In the genomic region with DNA sequence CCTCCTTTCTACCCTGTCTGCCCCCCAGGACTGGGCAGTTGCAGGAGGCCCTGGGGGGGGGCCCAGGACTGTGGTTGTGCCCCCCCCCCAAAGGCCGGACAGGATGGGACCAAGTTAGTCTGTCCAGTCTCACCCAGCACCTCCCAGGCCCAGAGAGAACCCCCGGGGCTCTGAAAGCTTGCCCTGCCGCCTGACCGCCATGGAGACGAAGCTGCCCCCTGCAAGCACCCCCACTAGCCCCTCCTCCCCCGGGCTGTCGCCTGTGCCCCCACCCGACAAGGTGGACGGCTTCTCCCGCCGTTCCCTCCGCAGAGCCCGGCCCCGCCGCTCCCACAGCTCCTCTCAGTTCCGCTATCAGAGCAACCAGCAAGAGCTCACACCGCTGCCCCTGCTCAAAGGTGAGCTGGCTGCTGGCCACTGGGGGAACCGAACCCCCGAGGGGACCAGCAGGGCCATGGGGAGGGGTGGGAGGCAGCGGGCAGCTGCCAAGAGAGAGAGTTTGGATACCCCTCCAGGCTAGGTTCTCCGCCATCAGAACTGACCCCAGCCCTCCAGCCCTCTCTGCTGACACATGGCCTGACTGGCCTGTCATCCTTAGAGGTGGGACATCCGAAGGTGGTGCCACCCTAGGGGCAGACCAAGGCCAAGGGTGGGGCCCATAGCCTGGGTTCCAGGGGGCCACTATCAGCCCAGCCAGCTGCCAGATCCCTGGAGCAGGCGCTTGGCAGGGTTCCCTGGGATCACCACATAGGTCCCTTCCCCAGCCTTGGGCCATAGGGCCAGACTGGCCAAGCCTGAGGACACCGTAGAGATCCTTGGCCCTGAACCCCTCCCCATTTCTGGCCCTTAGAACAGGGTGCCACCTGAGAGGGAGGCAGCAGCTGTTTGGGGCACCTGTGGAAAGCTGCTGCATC, we compare ENCODE assay signal across 9 cellular contexts. TPM values are rescaled to one million over a fixed set of nuclear protein-coding genes. Genes with fewer than 3 reads are reported as not detected.
DNase-seq lines count a peak whose midpoint lies in the region; ATAC-seq and TF ChIP-seq lines count a peak whose summit lies in the region.
"Had no signal": no experiment of that assay in that cellular context is flagged by ENCODE, and none has a peak within 500 bp of the region (broad histone marks: within the 10 kb centered on the region; RNA-seq: fewer than 3 reads in every experiment).

No MANE protein-coding gene starts in this region.

- H3K4me1 ChIP-seq in mesenchymal stem cell (ENCODE audit: control insufficient read depth, insufficient read depth, low read depth, low read length) = peaks cover 21% of the 10 kb centered on the region
- H3K4me1 ChIP-seq in upper lobe of left lung = peaks cover 14 to 37% (median 25%) of the 10 kb centered on the region in 4 donors

- no peak overlapping the region for H4K91ac ChIP-seq in mesenchymal stem cell (ENCODE audit: low read length)

- no peak overlapping the region for H3K23ac ChIP-seq in mesenchymal stem cell (ENCODE audit: low read length in 2 of 2)

- no peaks in the 10 kb centered on the region for H3K27me3 ChIP-seq in brain microvascular endothelial cell (replicated peaks)
- H3K27me3 ChIP-seq in mesenchymal stem cell (ENCODE audit: control insufficient read depth in 1 of 2, insufficient read depth in 1 of 2, low read length in 2 of 2) = no peaks in the 10 kb centered on the region
- no peaks in the 10 kb centered on the region for H3K27me3 ChIP-seq in upper lobe of left lung

- H3K27ac ChIP-seq in brain microvascular endothelial cell (no peak overlapping the region), mesenchymal stem cell (ENCODE audit: low read length, poor library complexity, severe bottlenecking) (no peak overlapping the region), upper lobe of left lung (peak overlapping the region in 2 of 4 donors; percentile 54 to 98)

- H3K36me3 ChIP-seq in brain microvascular endothelial cell (replicated peaks) (peaks cover 29% of the 10 kb centered on the region), mesenchymal stem cell (ENCODE audit: control insufficient read depth in 1 of 2, insufficient read depth in 2 of 2, low read depth in 1 of 2, low read length in 2 of 2) (peaks cover 33 to 39% of the 10 kb centered on the region in 2 experiments), upper lobe of left lung (peaks cover 7 to 38% (median 28%) of the 10 kb centered on the region in 4 donors)

- no peaks in the 10 kb centered on the region for H3K27me3 Mint-ChIP-seq in activated naive CD4-positive, alpha-beta T cell treated with anti-CD3 and anti-CD28 coated beads, Interleukin-2, amount 50 U/mL, for 24 hours

- no peak for ATAC-seq in upper lobe of left lung (ENCODE audit: low FRiP score in 2 of 2)

- no peak overlapping the region for H3K18ac ChIP-seq in mesenchymal stem cell (ENCODE audit: low read depth in 1 of 2, low read length in 2 of 2)

- H3K4ac ChIP-seq in mesenchymal stem cell (ENCODE audit: low read depth in 1 of 2, low read length in 2 of 2) = no peak overlapping the region

- no peaks in the 10 kb centered on the region for H3K9me3 Mint-ChIP-seq in activated naive CD4-positive, alpha-beta T cell treated with anti-CD3 and anti-CD28 coated beads, Interleukin-2, amount 50 U/mL, for 24 hours

- peaks cover 2% of the 10 kb centered on the region for H3K36me3 Mint-ChIP-seq in activated naive CD4-positive, alpha-beta T cell treated with anti-CD3 and anti-CD28 coated beads, Interleukin-2, amount 50 U/mL, for 24 hours

- peak overlapping the region; percentile 94 for H3K4me2 ChIP-seq in mesenchymal stem cell (ENCODE audit: low read length, poor library complexity, severe bottlenecking)

- no peak overlapping the region for H3K27ac Mint-ChIP-seq in activated naive CD4-positive, alpha-beta T cell treated with anti-CD3 and anti-CD28 coated beads, Interleukin-2, amount 50 U/mL, for 24 hours

- peak overlapping the region; percentile 94 for H3K9ac ChIP-seq in mesenchymal stem cell (ENCODE audit: low read length)

- no peak overlapping the region for H2BK15ac ChIP-seq in mesenchymal stem cell (ENCODE audit: low read depth, poor library complexity, severe bottlenecking)

- H3K14ac ChIP-seq in mesenchymal stem cell (ENCODE audit: low read length in 2 of 2) = no peak overlapping the region

- TF ChIP-seq CTCF in brain microvascular endothelial cell (IDR thresholded peaks at IDR 0.05; ENCODE audit: low read depth, low read length, missing control alignments) (no peak), upper lobe of left lung (IDR thresholded peaks at IDR 0.05) (no peak)

- H3K79me1 ChIP-seq in mesenchymal stem cell (replicated peaks; ENCODE audit: low read length, poor library complexity, severe bottlenecking) = peaks cover 16% of the 10 kb centered on the region

- no peak for DNase-seq in activated naive CD4-positive, alpha-beta T cell treated with anti-CD3 and anti-CD28 coated beads, Interleukin-2, amount 50 U/mL, for 16 hours
- DNase-seq in brain microvascular endothelial cell = no peak
- DNase-seq in mesenchymal stem cell = no peak
- DNase-seq in upper lobe of left lung = peak in 1 of 2 donors; percentile 82
- DNase-seq in NCI-H2029 treated with DMSO at 0.1 percent for 48 hours (lab: John Stamatoyannopoulos, UW) = no peak
- no peak for DNase-seq in mucosa of gallbladder (ENCODE audit: low spot score)
- no peak for DNase-seq in inferior parietal cortex (ENCODE audit: extremely low spot score)

- no peak overlapping the region for H4K8ac ChIP-seq in mesenchymal stem cell (ENCODE audit: low read length)

- in situ Hi-C loops in brain microvascular endothelial cell (cut with HindIII; ENCODE audit: low pct_ligation_motif_present, low sequenced_read_pairs) = no loop called here

- H2BK5ac ChIP-seq in mesenchymal stem cell (ENCODE audit: low read depth, low read length, poor library complexity, severe bottlenecking) = no peak overlapping the region

- no peak overlapping the region for H2AK5ac ChIP-seq in mesenchymal stem cell (ENCODE audit: low read length, severe bottlenecking)

- H3K9me3 ChIP-seq in mesenchymal stem cell (ENCODE audit: control insufficient read depth, low read length) (no peaks in the 10 kb centered on the region), upper lobe of left lung (no peaks in the 10 kb centered on the region)

- no peak for TF ChIP-seq POLR2A in upper lobe of left lung (IDR thresholded peaks at IDR 0.05)

- no peak overlapping the region for H2BK12ac ChIP-seq in mesenchymal stem cell (ENCODE audit: low read length in 2 of 2)

- no peak for TF ChIP-seq EP300 in upper lobe of left lung (IDR thresholded peaks at IDR 0.05)

- H3K4me1 Mint-ChIP-seq in activated naive CD4-positive, alpha-beta T cell treated with anti-CD3 and anti-CD28 coated beads, Interleukin-2, amount 50 U/mL, for 24 hours = peaks cover 17% of the 10 kb centered on the region

- no peak overlapping the region for H2BK120ac ChIP-seq in mesenchymal stem cell (ENCODE audit: low read depth, low read length)

- peak overlapping the region; percentile 97 for H3K4me3 Mint-ChIP-seq in activated naive CD4-positive, alpha-beta T cell treated with anti-CD3 and anti-CD28 coated beads, Interleukin-2, amount 50 U/mL, for 24 hours

- 91% methylated on average over 17 of the region's 24 CpGs for WGBS in mesenchymal stem cell
- WGBS in upper lobe of left lung, 2 donors = 69% methylated on average over 24 of the region's 24 CpGs; no CpG with 5 or more reads in 1 of the 2 donors

- H2AFZ ChIP-seq in mesenchymal stem cell (ENCODE audit: low read depth, low read length) = no peak overlapping the region

- H3K4me3 ChIP-seq in brain microvascular endothelial cell (ENCODE audit: low read depth, low read length) (peak overlapping the region; percentile 75), mesenchymal stem cell (ENCODE audit: insufficient read depth in 1 of 2, low read depth in 1 of 2, low read length in 2 of 2) (peak overlapping the region in 1 of 2 experiments; percentile 91), upper lobe of left lung (peak overlapping the region; percentile 77 to 99 (median 87))

RNA-seq across cellular contexts. Expression of gene PPP2R5B, which starts 1.3 kb away (rescaled TPM):
- 16.6 TPM for polyA plus RNA-seq in mesenchymal stem cell (2013, experiment 1 of 2)
- polyA plus RNA-seq in mesenchymal stem cell (2013, experiment 2 of 2) = 15.1 TPM
- total RNA-seq in upper lobe of left lung (10 to 100 TPM; 21.0 to 48.1 (median 27.5) TPM), mucosa of gallbladder (44.1 TPM)

RNA-seq across cellular contexts. Expression of gene ATG2A, which starts 8.8 kb away (rescaled TPM):
- polyA plus RNA-seq in mesenchymal stem cell (2013, experiment 1 of 2) = 6.2 TPM
- polyA plus RNA-seq in mesenchymal stem cell (2013, experiment 2 of 2) = 6.0 TPM
- total RNA-seq in upper lobe of left lung (10 to 100 TPM; 24.6 to 59.2 (median 33.3) TPM), mucosa of gallbladder (39.3 TPM)

RNA-seq across cellular contexts. Expression of gene GPHA2, which starts 9.9 kb away (rescaled TPM):
- not detected for polyA plus RNA-seq in mesenchymal stem cell (2013, experiment 1 of 2)
- not detected for polyA plus RNA-seq in mesenchymal stem cell (2013, experiment 2 of 2)
- not detected for total RNA-seq in upper lobe of left lung
- 1.3 TPM for total RNA-seq in mucosa of gallbladder
- total RNA-seq: dermis microvascular lymphatic vessel endothelial cell had no signal

RNA-seq across cellular contexts. Expression of gene MAJIN, which starts 46.1 kb away (rescaled TPM):
- not detected for polyA plus RNA-seq in mesenchymal stem cell (2013, experiment 1 of 2)
- not detected for polyA plus RNA-seq in mesenchymal stem cell (2013, experiment 2 of 2)
- total RNA-seq in upper lobe of left lung (under 1 TPM in 1 of 6 donors, not detected in 5; 0.15 TPM), mucosa of gallbladder (not detected)
- total RNA-seq: dermis microvascular lymphatic vessel endothelial cell had no signal

RNA-seq across cellular contexts. Expression of gene EHD1, which starts 47.4 kb away (rescaled TPM):
- polyA plus RNA-seq in mesenchymal stem cell (2013, experiment 1 of 2) = 57.6 TPM
- 57.2 TPM for polyA plus RNA-seq in mesenchymal stem cell (2013, experiment 2 of 2)
- total RNA-seq in upper lobe of left lung (100 to 1,000 TPM in 4 of 6 donors, 10 to 100 TPM in 2; 43.0 to 167 (median 103) TPM), mucosa of gallbladder (85.6 TPM)
